ENCODE assay signal across 18 cellular contexts in genomic region chr14:51182166-51182565, GRCh38. TPM values are rescaled to one million over a fixed set of nuclear protein-coding genes. Genes with fewer than 3 reads are reported as not detected.
DNase-seq lines count a peak whose midpoint lies in the region; ATAC-seq, FAIRE-seq and TF ChIP-seq lines count a peak whose summit lies in the region.
"Had no signal": no experiment of that assay in that cellular context is flagged by ENCODE, and none has a peak within 500 bp of the region (broad histone marks: within the 10 kb centered on the region; RNA-seq: fewer than 3 reads in every experiment).

No MANE protein-coding gene starts in this region.

- peaks cover 0 to 2% (median 0%) of the 10 kb centered on the region in 3 donors for H3K36me3 Mint-ChIP-seq in CD8-positive, alpha-beta memory T cell
- H3K36me3 Mint-ChIP-seq: naive thymus-derived CD4-positive, alpha-beta T cell had no signal

- DNase-seq in G401 (ENCODE audit: low spot score) (peak; percentile 32), NCI-H446 treated with DMSO at 0.1 percent for 48 hours (lab: John Stamatoyannopoulos, UW) (peak; percentile 73), endothelial cell of umbilical vein (ENCODE audit: low read depth, low spot score) (peak; percentile 57), pulmonary artery endothelial cell (ENCODE audit: low read depth, low spot score) (peak; percentile 46), activated gamma-delta T cell (lab: John Stamatoyannopoulos, UW) (no peak), HAP-1 (ENCODE audit: low spot score in 2 of 2) (no peak)
- DNase-seq in CD8-positive, alpha-beta memory T cell, result no peak
- DNase-seq: BE2C; DMS153; naive thymus-derived CD4-positive, alpha-beta T cell; NCI-H2029 treated with DMSO at 0.1 percent for 48 hours; NCI-H82; T-helper 2 cell had no signal

- H2AFZ ChIP-seq in endothelial cell of umbilical vein (ENCODE audit: low read depth, low read length), result no peak overlapping the region

- H3K27ac ChIP-seq in endothelial cell of umbilical vein (ENCODE audit: insufficient read depth, low read depth, low read length), result no peak overlapping the region
- H3K27ac ChIP-seq in CD8-positive, alpha-beta memory T cell (ENCODE audit: low read depth, low read length), result no peak overlapping the region
- H3K27ac ChIP-seq: ascending aorta had no signal

- H3K4me1 Mint-ChIP-seq in CD8-positive, alpha-beta memory T cell, result no peaks in the 10 kb centered on the region
- H3K4me1 Mint-ChIP-seq: naive thymus-derived CD4-positive, alpha-beta T cell had no signal

- H3K36me3 ChIP-seq in endothelial cell of umbilical vein (ENCODE audit: control insufficient read depth in 2 of 2, extremely low read depth in 1 of 2, insufficient read depth in 2 of 2, low read length in 2 of 2), result no peaks in the 10 kb centered on the region
- no peaks in the 10 kb centered on the region for H3K36me3 ChIP-seq in CD8-positive, alpha-beta memory T cell (ENCODE audit: insufficient read depth, low read length)
- H3K36me3 ChIP-seq in HAP-1 (replicated peaks), result no peaks in the 10 kb centered on the region
- H3K36me3 ChIP-seq: ascending aorta, BE2C had no signal

- dilution Hi-C loops in endothelial cell of umbilical vein (cut with MboI; ENCODE audit: extremely low pct_ligation_motif_present, low sequenced_read_pairs), result no loop called here

- no peaks in the 10 kb centered on the region for H3K9me3 ChIP-seq in endothelial cell of umbilical vein (replicated peaks; ENCODE audit: control insufficient read depth, insufficient read depth, low read length)
- H3K9me3 ChIP-seq in CD8-positive, alpha-beta memory T cell (ENCODE audit: low read length), result no peaks in the 10 kb centered on the region
- H3K9me3 ChIP-seq in HAP-1, result no peaks in the 10 kb centered on the region
- H3K9me3 ChIP-seq: ascending aorta, BE2C had no signal

- no peak for TF ChIP-seq POLR2A in endothelial cell of umbilical vein (IDR thresholded peaks at IDR 0.05; ENCODE audit: low read depth, low read length)

- CTCF ChIA-PET in endothelial cell of umbilical vein (lab: Charles Lee), result no interaction called here
- CTCF ChIA-PET in CD8-positive, alpha-beta memory T cell (lab: Charles Lee), result no interaction called here

- H4K20me1 ChIP-seq in endothelial cell of umbilical vein (replicated peaks; ENCODE audit: control insufficient read depth, extremely low read depth, insufficient read depth, low read length), result no peaks in the 10 kb centered on the region

- intact Hi-C loops in endothelial cell of umbilical vein (cut with micrococcal nuclease), result no loop called here

- H3K4me1 ChIP-seq in endothelial cell of umbilical vein (ENCODE audit: control insufficient read depth, extremely low read depth, insufficient read depth, low read length) (no peaks in the 10 kb centered on the region), HAP-1 (no peaks in the 10 kb centered on the region; the same call in 1 of the 2 replicates)
- H3K4me1 ChIP-seq in CD8-positive, alpha-beta memory T cell (ENCODE audit: insufficient read depth, low read length), result no peaks in the 10 kb centered on the region
- H3K4me1 ChIP-seq: ascending aorta, BE2C had no signal

- POLR2A ChIA-PET in endothelial cell of umbilical vein (lab: Charles Lee), result no interaction called here
- POLR2A ChIA-PET in CD8-positive, alpha-beta memory T cell (lab: Charles Lee), result no interaction called here

- H3K27me3 ChIP-seq in endothelial cell of umbilical vein (ENCODE audit: control insufficient read depth in 2 of 2, insufficient read depth in 2 of 2, low read length in 2 of 2), result peaks cover 5 to 12% of the 10 kb centered on the region in 2 experiments
- no peaks in the 10 kb centered on the region for H3K27me3 ChIP-seq in CD8-positive, alpha-beta memory T cell (ENCODE audit: insufficient read depth, low read length, poor library complexity, severe bottlenecking)
- H3K27me3 ChIP-seq in HAP-1 (ENCODE audit: low read depth), result no peaks in the 10 kb centered on the region
- H3K27me3 ChIP-seq: ascending aorta, BE2C had no signal

- peaks cover 1 to 4% of the 10 kb centered on the region in 2 donors for H3K27me3 Mint-ChIP-seq in CD8-positive, alpha-beta memory T cell
- H3K27me3 Mint-ChIP-seq: dendritic cell treated with granulocyte-macrophage colony-stimulating factor and Interleukin-4, amounts not matched to agents 40 ng/mL and 50 ng/mL, for 4 days; stimulated activated naive CD8-positive, alpha-beta T cell treated with anti-CD3 and anti-CD28 coated beads, Interleukin-15, Interleukin-2, amounts not matched to agents 100 ng/mL and 50 ng/mL, for 24 hours had no signal

- no peak overlapping the region for H3K9ac ChIP-seq in endothelial cell of umbilical vein (replicated peaks; ENCODE audit: extremely low read depth, insufficient read depth, low read length)

- H3K4me3 ChIP-seq in endothelial cell of umbilical vein (replicated peaks in 1 of 3; ENCODE audit: insufficient read depth in 1 of 3, low read depth in 1 of 3, low read length in 3 of 3) (no peak overlapping the region), HAP-1 (no peak overlapping the region)
- no peak overlapping the region for H3K4me3 ChIP-seq in CD8-positive, alpha-beta memory T cell (ENCODE audit: low read length)
- H3K4me3 ChIP-seq: ascending aorta had no signal

- no peaks in the 10 kb centered on the region for H3K9me3 Mint-ChIP-seq in CD8-positive, alpha-beta memory T cell
- H3K9me3 Mint-ChIP-seq: dendritic cell treated with granulocyte-macrophage colony-stimulating factor and Interleukin-4, amounts not matched to agents 40 ng/mL and 50 ng/mL, for 4 days; naive thymus-derived CD4-positive, alpha-beta T cell; stimulated activated naive CD8-positive, alpha-beta T cell treated with anti-CD3 and anti-CD28 coated beads, Interleukin-15, Interleukin-2, amounts not matched to agents 100 ng/mL and 50 ng/mL, for 24 hours had no signal

- no peak for ATAC-seq in HG03280 (IDR thresholded peaks at IDR 0.05; ENCODE audit: unreplicated experiment)
- ATAC-seq: activated CD4-positive, CD25-positive, alpha-beta regulatory T cell treated with anti-CD3 and anti-CD28 coated beads, Interleukin-2, amount 50 U/mL, for 24 hours; naive thymus-derived CD4-positive, alpha-beta T cell had no signal

- in situ Hi-C loops in G401 (cut with HindIII; ENCODE audit: low sequenced_read_pairs) (no loop called here), HAP-1 (cut with MboI; ENCODE audit: low sequenced_read_pairs) (no loop called here)

- no peaks in the 10 kb centered on the region for H3K9me1 ChIP-seq in endothelial cell of umbilical vein (replicated peaks; ENCODE audit: control insufficient read depth, extremely low read depth, insufficient read depth, low read length)

- H3K4me3 Mint-ChIP-seq in CD8-positive, alpha-beta memory T cell, result no peak overlapping the region
- H3K4me3 Mint-ChIP-seq: dendritic cell treated with granulocyte-macrophage colony-stimulating factor and Interleukin-4, amounts not matched to agents 40 ng/mL and 50 ng/mL, for 4 days; naive thymus-derived CD4-positive, alpha-beta T cell; stimulated activated naive CD8-positive, alpha-beta T cell treated with anti-CD3 and anti-CD28 coated beads, Interleukin-15, Interleukin-2, amounts not matched to agents 100 ng/mL and 50 ng/mL, for 24 hours had no signal

- H3K79me2 ChIP-seq in endothelial cell of umbilical vein (ENCODE audit: control insufficient read depth, insufficient read depth, low read length), result no peaks in the 10 kb centered on the region

- FAIRE-seq in endothelial cell of umbilical vein (lab: Jason Lieb, UNC), result no peak

- no peak overlapping the region for H3K27ac Mint-ChIP-seq in CD8-positive, alpha-beta memory T cell
- H3K27ac Mint-ChIP-seq: dendritic cell treated with granulocyte-macrophage colony-stimulating factor and Interleukin-4, amounts not matched to agents 40 ng/mL and 50 ng/mL, for 4 days; naive thymus-derived CD4-positive, alpha-beta T cell; stimulated activated naive CD8-positive, alpha-beta T cell treated with anti-CD3 and anti-CD28 coated beads, Interleukin-15, Interleukin-2, amounts not matched to agents 100 ng/mL and 50 ng/mL, for 24 hours had no signal

- no peak overlapping the region for H3K4me2 ChIP-seq in endothelial cell of umbilical vein (ENCODE audit: insufficient read depth, low read length)

- no TSS peak for BruUV-seq in endothelial cell of umbilical vein (replicated peaks; lab: Mats Ljungman, UMichigan)

- no peak for TF ChIP-seq CTCF in endothelial cell of umbilical vein (IDR thresholded peaks at IDR 0.05; ENCODE audit: extremely low read depth in 1 of 2, insufficient read depth in 1 of 2, low read depth in 1 of 2, low read length in 2 of 2)

TF ChIP-seq in endothelial cell of umbilical vein, 7 proteins besides CTCF, POLR2A, EP300 and RAD21:
- TF ChIP-seq JUN (IDR thresholded peaks at IDR 0.05; ENCODE audit: borderline replicate concordance, insufficient read depth, insufficient read length, low read depth) (peak; percentile 8), POLR2AphosphoS5 (IDR thresholded peaks at IDR 0.05; ENCODE audit: insufficient read depth, low read depth, low read length) (no peak), FOS (IDR thresholded peaks at IDR 0.05; ENCODE audit: borderline replicate concordance, insufficient read depth, low read length) (peak; percentile 77)

RNA-seq across cellular contexts. Expression of gene TMX1, which starts 57.9 kb away (rescaled TPM):
- 33.8 and 57.2 TPM in 2 replicates for total RNA-seq in G401 (2014; rRNA removed; shearing (Covaris generic))
- total RNA-seq in endothelial cell of umbilical vein (41.9 and 42.4 TPM in 2 replicates), pulmonary artery endothelial cell (49.2 and 84.4 TPM in 2 replicates)
- polyA plus RNA-seq in endothelial cell of umbilical vein, result 9.5 and 11.4 TPM in 2 replicates
- 12.3 and 14.1 TPM in 2 replicates for polyA plus RNA-seq in endothelial cell of umbilical vein (2011; cell fraction: cytosol; rRNA removed)
- polyA plus RNA-seq in endothelial cell of umbilical vein (2011; cell fraction: nucleus; rRNA removed), result 6.0 and 10.2 TPM in 2 replicates
- polyA plus RNA-seq in endothelial cell of umbilical vein (2012), result 22.4 and 39.9 TPM in 2 replicates
- polyA minus RNA-seq in endothelial cell of umbilical vein, result 20.7 and 29.4 TPM in 2 replicates
- 24.7 TPM for polyA minus RNA-seq in endothelial cell of umbilical vein (2011; cell fraction: cytosol; rRNA and poly(A)+ RNA removed)
- polyA minus RNA-seq in endothelial cell of umbilical vein (2011; cell fraction: nucleus; rRNA and poly(A)+ RNA removed), result 6.3 and 11.6 TPM in 2 replicates
- 10 to 100 TPM; 51.8 to 55.1 TPM for total RNA-seq in CD8-positive, alpha-beta memory T cell
- polyA plus RNA-seq in CD8-positive, alpha-beta memory T cell, result 43.3 TPM

Comparison
In these comparisons a context has a peak if more than half of its experiments do, and no peak if none do; other contexts are left out.
1. DNase-seq: peak in G401 (single experiment), NCI-H446 treated with DMSO at 0.1 percent for 48 hours (single experiment), endothelial cell of umbilical vein (single experiment) and pulmonary artery endothelial cell (single experiment); none in CD8-positive, alpha-beta memory T cell (0 of 5), activated gamma-delta T cell (single experiment) and HAP-1 (0 of 2).